11 cellular contexts compared by ENCODE assay signal in genomic region chr7:50352282-50352681, GRCh38. TPM values are rescaled to one million over a fixed set of nuclear protein-coding genes. Genes with fewer than 3 reads are reported as not detected.
A peak's percentile ranks its signal among the peaks of the same experiment; 100 is the strongest.
DNase-seq lines count a peak whose midpoint lies in the region; ATAC-seq and TF ChIP-seq lines count a peak whose summit lies in the region.
"Had no signal": no experiment of that assay in that cellular context is flagged by ENCODE, and none has a peak within 500 bp of the region (broad histone marks: within the 10 kb centered on the region; RNA-seq: fewer than 3 reads in every experiment).

No MANE protein-coding gene starts in this region.

- H3K4me3 Mint-ChIP-seq in activated CD4-positive, alpha-beta T cell treated with anti-CD3 and anti-CD28 coated beads for 36 hours: peak overlapping the region; percentile 61
- peak overlapping the region; percentile 22 to 66 for H3K4me3 Mint-ChIP-seq in stimulated activated naive B cell treated with anti-CD40 and anti-IgM and Interleukin-4, amounts not matched to agents 10 μg/mL and 1 μg/mL and 100 μg/mL, for 72 hours

- H3K27ac ChIP-seq in OCI-LY1 (ENCODE audit: low read depth, low read length, poor library complexity, severe bottlenecking) (peak overlapping the region; percentile 56), A673 (ENCODE audit: low read depth, low read length, poor library complexity, severe bottlenecking) (no peak overlapping the region)
- H3K27ac ChIP-seq: A549 had no signal

- intact Hi-C loops in activated CD4-positive, alpha-beta T cell treated with anti-CD3 and anti-CD28 coated beads for 36 hours (cut with DNase I, micrococcal nuclease): loop anchor here (1.0 to 5.0 kb wide), 5 partner anchors 8 to 770 kb away; no protein-coding TSS in a partner anchor
- intact Hi-C loops in A673 (cut with micrococcal nuclease; ENCODE audit: unreplicated experiment): loop anchor here (5.0 kb wide), 1 partner anchor 125 kb away; no protein-coding TSS in a partner anchor

- no peak overlapping the region for H2AFZ ChIP-seq in OCI-LY1 (ENCODE audit: low read length)

- H3K27me3 Mint-ChIP-seq in activated CD4-positive, alpha-beta T cell treated with anti-CD3 and anti-CD28 coated beads for 36 hours: no peaks in the 10 kb centered on the region
- H3K27me3 Mint-ChIP-seq in stimulated activated naive B cell treated with anti-CD40 and anti-IgM and Interleukin-4, amounts not matched to agents 10 μg/mL and 1 μg/mL and 100 μg/mL, for 72 hours: no peaks in the 10 kb centered on the region

- H3K9me3 Mint-ChIP-seq in activated CD4-positive, alpha-beta T cell treated with anti-CD3 and anti-CD28 coated beads for 36 hours (ENCODE audit: low read depth): no peaks in the 10 kb centered on the region
- peaks cover 0 to 3% of the 10 kb centered on the region in 2 donors for H3K9me3 Mint-ChIP-seq in stimulated activated naive B cell treated with anti-CD40 and anti-IgM and Interleukin-4, amounts not matched to agents 10 μg/mL and 1 μg/mL and 100 μg/mL, for 72 hours

- peaks cover 97% of the 10 kb centered on the region for H3K4me1 Mint-ChIP-seq in activated CD4-positive, alpha-beta T cell treated with anti-CD3 and anti-CD28 coated beads for 36 hours
- peaks cover 70 to 96% of the 10 kb centered on the region in 2 donors for H3K4me1 Mint-ChIP-seq in stimulated activated naive B cell treated with anti-CD40 and anti-IgM and Interleukin-4, amounts not matched to agents 10 μg/mL and 1 μg/mL and 100 μg/mL, for 72 hours

- H3K79me2 ChIP-seq in OCI-LY1 (ENCODE audit: insufficient read depth, low read length): peaks cover 48% of the 10 kb centered on the region

- H3K9ac ChIP-seq in OCI-LY1 (ENCODE audit: low read length): no peak overlapping the region

- CTCF ChIA-PET in activated CD4-positive, alpha-beta T cell treated with anti-CD3 and anti-CD28 coated beads for 36 hours (lab: Charles Lee): interaction anchor here (0.7 to 5.1 kb wide), 10 partner anchors 8 to 147 kb away, joined by 3 to 49 read pairs (median 5); no protein-coding TSS in a partner anchor
- CTCF ChIA-PET in A673 (lab: Charles Lee): no interaction called here

- H3K36me3 ChIP-seq in OCI-LY1 (ENCODE audit: insufficient read depth, low read length) (peaks cover 95% of the 10 kb centered on the region), A673 (ENCODE audit: insufficient read depth, low read length, poor library complexity, severe bottlenecking) (no peaks in the 10 kb centered on the region)

- H3K9me3 ChIP-seq in OCI-LY1 (ENCODE audit: low read length): no peaks in the 10 kb centered on the region
- no peaks in the 10 kb centered on the region for H3K9me3 ChIP-seq in A673 (ENCODE audit: low read depth, low read length, poor library complexity, severe bottlenecking)
- H3K9me3 ChIP-seq: A549 had no signal

- H3K27me3 ChIP-seq in OCI-LY1 (ENCODE audit: insufficient read depth, low read length): no peaks in the 10 kb centered on the region
- no peaks in the 10 kb centered on the region for H3K27me3 ChIP-seq in A673 (replicated peaks; ENCODE audit: insufficient read depth, low read depth, low read length, poor library complexity)

- H3F3A ChIP-seq in OCI-LY1 (ENCODE audit: insufficient read depth, low read length): no peaks in the 10 kb centered on the region

- H3K4me1 ChIP-seq in OCI-LY1 (ENCODE audit: insufficient read depth, low read length, severe bottlenecking): peaks cover 45% of the 10 kb centered on the region
- H3K4me1 ChIP-seq in A673 (ENCODE audit: insufficient read depth, low read length, poor library complexity, severe bottlenecking): peaks cover 6% of the 10 kb centered on the region
- H3K4me1 ChIP-seq: A549 had no signal

- H3K4me2 ChIP-seq in OCI-LY1 (ENCODE audit: low read length): no peak overlapping the region
- H3K4me2 ChIP-seq: A549 had no signal

- POLR2A ChIA-PET in activated CD4-positive, alpha-beta T cell treated with anti-CD3 and anti-CD28 coated beads for 36 hours (lab: Charles Lee): interaction anchor here (0.6 to 5.4 kb wide), 15 partner anchors 9 to 197 kb away, joined by 3 to 86 read pairs (median 8); no protein-coding TSS in a partner anchor
- POLR2A ChIA-PET in A673 (lab: Charles Lee; ENCODE audit: low non-redundant PET): no interaction called here

- H4K20me1 ChIP-seq in OCI-LY1 (ENCODE audit: insufficient read depth, low read length): no peaks in the 10 kb centered on the region

- DNase-seq in activated CD4-positive, alpha-beta T cell treated with anti-CD3 and anti-CD28 coated beads for 36 hours: no peak
- no peak for DNase-seq in activated CD4-positive, alpha-beta T cell treated with anti-CD3 and anti-CD28 coated beads for 4 hours
- DNase-seq in stimulated activated naive B cell treated with anti-CD40 and anti-IgM and Interleukin-4, amounts not matched to agents 10 μg/mL and 1 μg/mL and 100 μg/mL, for 72 hours: no peak
- DNase-seq in A673 (ENCODE audit: low spot score) (no peak), foreskin melanocyte (no peak), NCI-H510A treated with DMSO at 0.1 percent for 48 hours (lab: John Stamatoyannopoulos, UW) (no peak)
- DNase-seq: stimulated activated CD4-positive, alpha-beta T cell treated with anti-CD3 and anti-CD28 coated beads, Interleukin-2, amount 100 ng/mL, for 24 hours had no signal

- H3K27ac Mint-ChIP-seq in activated CD4-positive, alpha-beta T cell treated with anti-CD3 and anti-CD28 coated beads for 36 hours: peak overlapping the region; percentile 100
- H3K27ac Mint-ChIP-seq in stimulated activated naive B cell treated with anti-CD40 and anti-IgM and Interleukin-4, amounts not matched to agents 10 μg/mL and 1 μg/mL and 100 μg/mL, for 72 hours: peak overlapping the region; percentile 92

- H3K4me3 ChIP-seq in OCI-LY1 (ENCODE audit: low read depth, low read length, poor library complexity, severe bottlenecking): no peak overlapping the region
- no peak overlapping the region for H3K4me3 ChIP-seq in A673 (ENCODE audit: low read depth, low read length, poor library complexity, severe bottlenecking)
- H3K4me3 ChIP-seq: A549 had no signal

- H3K36me3 Mint-ChIP-seq in activated CD4-positive, alpha-beta T cell treated with anti-CD3 and anti-CD28 coated beads for 36 hours (ENCODE audit: low read depth): peaks cover 89% of the 10 kb centered on the region
- peaks cover 64 to 71% of the 10 kb centered on the region in 2 donors for H3K36me3 Mint-ChIP-seq in stimulated activated naive B cell treated with anti-CD40 and anti-IgM and Interleukin-4, amounts not matched to agents 10 μg/mL and 1 μg/mL and 100 μg/mL, for 72 hours

- peak; percentile 52 for ATAC-seq in activated CD4-positive, alpha-beta T cell treated with anti-CD3 and anti-CD28 coated beads for 36 hours
- ATAC-seq in HG02642 (IDR thresholded peaks at IDR 0.05; ENCODE audit: poor library complexity, unreplicated experiment): peak; percentile 79
- peak; percentile 82 to 84 for ATAC-seq in stimulated activated naive B cell treated with anti-CD40 and anti-IgM and Interleukin-4, amounts not matched to agents 10 μg/mL and 1 μg/mL and 100 μg/mL, for 72 hours (replicated peaks)
- ATAC-seq: A549, Panc1 had no signal

- BruUV-seq in A673 (replicated peaks; lab: Mats Ljungman, UMichigan): no TSS peak

- no peak for TF ChIP-seq CTCF in OCI-LY1 (IDR thresholded peaks at IDR 0.05; ENCODE audit: low read length)
- TF ChIP-seq CTCF in A673 (conservative IDR thresholded peaks at IDR 0.05; ENCODE audit: low read depth, low read length): no peak

- no peaks in the 10 kb centered on the region for H3K9me2 ChIP-seq in OCI-LY1 (ENCODE audit: low read depth, low read length)

RNA-seq across cellular contexts. Expression of gene IKZF1, which starts 47.8 kb away (rescaled TPM):
- 100 to 1,000 TPM; 245 to 260 TPM for total RNA-seq in activated CD4-positive, alpha-beta T cell treated with anti-CD3 and anti-CD28 coated beads for 36 hours
- 3.7 and 4.2 TPM in 2 replicates for total RNA-seq in A673 (2021)

Comparison
In these comparisons a context has a peak if more than half of its experiments do, and no peak if none do; other contexts are left out.
1. RNA of gene IKZF1, which starts 47.8 kb away (total RNA-seq): 245 to 260 TPM in activated CD4-positive, alpha-beta T cell treated with anti-CD3 and anti-CD28 coated beads for 36 hours; 3.7 to 4.2 TPM in A673; every median in the first group is over 10 times any median in the second.
2. Peak in every context shown above with its lines, with median percentiles within 50 percentile points of each other: ATAC-seq.